Comparison of ENCODE assay signal across 15 cellular contexts in genomic region chr13:22336460-22336859, GRCh38.
DNase-seq lines count a peak whose midpoint lies in the region; ATAC-seq lines count a peak whose summit lies in the region.
"Had no signal": no experiment of that assay in that cellular context is flagged by ENCODE, and none has a peak within 500 bp of the region (broad histone marks: within the 10 kb centered on the region; RNA-seq: fewer than 3 reads in every experiment).

No MANE protein-coding gene starts in this region.

- peaks cover 9 to 10% of the 10 kb centered on the region in 2 donors for H3K9me3 Mint-ChIP-seq in stimulated activated naive B cell treated with anti-CD40 and anti-IgM and Interleukin-4, amounts not matched to agents 10 μg/mL and 1 μg/mL and 100 μg/mL, for 72 hours

- H3K4me1 Mint-ChIP-seq in stimulated activated naive B cell treated with anti-CD40 and anti-IgM and Interleukin-4, amounts not matched to agents 10 μg/mL and 1 μg/mL and 100 μg/mL, for 72 hours, result peaks cover 6 to 7% of the 10 kb centered on the region in 2 donors

- H3K27ac Mint-ChIP-seq in stimulated activated naive B cell treated with anti-CD40 and anti-IgM and Interleukin-4, amounts not matched to agents 10 μg/mL and 1 μg/mL and 100 μg/mL, for 72 hours, result no peak overlapping the region
- H3K27ac Mint-ChIP-seq: HFFc6; T-helper 2 cell treated with Interferon-gamma antibody and Interleukin-4, amounts not matched to agents 5 μg/mL and 100 μg/mL, for 36 hours had no signal

- peaks cover 4 to 12% of the 10 kb centered on the region in 2 donors for H3K27me3 Mint-ChIP-seq in stimulated activated naive B cell treated with anti-CD40 and anti-IgM and Interleukin-4, amounts not matched to agents 10 μg/mL and 1 μg/mL and 100 μg/mL, for 72 hours

- H3K4me3 Mint-ChIP-seq in stimulated activated naive B cell treated with anti-CD40 and anti-IgM and Interleukin-4, amounts not matched to agents 10 μg/mL and 1 μg/mL and 100 μg/mL, for 72 hours, result no peak overlapping the region
- H3K4me3 Mint-ChIP-seq: HFFc6; T-helper 2 cell treated with Interferon-gamma antibody and Interleukin-4, amounts not matched to agents 5 μg/mL and 100 μg/mL, for 36 hours had no signal

- ATAC-seq in HG02763 (IDR thresholded peaks at IDR 0.05; ENCODE audit: unreplicated experiment) (peak; percentile 53), HG03175 (IDR thresholded peaks at IDR 0.05; ENCODE audit: unreplicated experiment) (peak; percentile 78), HG03432 (IDR thresholded peaks at IDR 0.05; ENCODE audit: unreplicated experiment) (no peak), GM18867 (IDR thresholded peaks at IDR 0.05; ENCODE audit: unreplicated experiment) (no peak)
- peak; percentile 99 to 100 for ATAC-seq in stimulated activated naive B cell treated with anti-CD40 and anti-IgM and Interleukin-4, amounts not matched to agents 10 μg/mL and 1 μg/mL and 100 μg/mL, for 72 hours (replicated peaks)
- ATAC-seq: K562 had no signal

- H3K36me3 Mint-ChIP-seq in stimulated activated naive B cell treated with anti-CD40 and anti-IgM and Interleukin-4, amounts not matched to agents 10 μg/mL and 1 μg/mL and 100 μg/mL, for 72 hours, result peaks cover 3 to 5% of the 10 kb centered on the region in 2 donors

- peak; percentile 68 for DNase-seq in MV-4-11 (lab: John Stamatoyannopoulos, UW)
- DNase-seq in stimulated activated naive B cell treated with anti-CD40 and anti-IgM and Interleukin-4, amounts not matched to agents 10 μg/mL and 1 μg/mL and 100 μg/mL, for 72 hours, result peak; percentile 6
- DNase-seq in C1 segment of cervical spinal cord (lab: John Stamatoyannopoulos, UW), result no peak
- DNase-seq: DMS153, HFFc6, NCI-H1417, NCI-H1930, NCI-H2171 treated with DMSO at 0.1 percent for 48 hours, SHP77 treated with DMSO at 0.1 percent for 48 hours had no signal

Comparison
In these comparisons a context has a peak if more than half of its experiments do, and no peak if none do; other contexts are left out.
1. ATAC-seq: peak in HG02763 (single experiment), HG03175 (single experiment) and stimulated activated naive B cell treated with anti-CD40 and anti-IgM and Interleukin-4, amounts not matched to agents 10 μg/mL and 1 μg/mL and 100 μg/mL, for 72 hours (2 of 2); none in HG03432 (single experiment) and GM18867 (single experiment).
2. DNase-seq: peak in MV-4-11 (single experiment) and stimulated activated naive B cell treated with anti-CD40 and anti-IgM and Interleukin-4, amounts not matched to agents 10 μg/mL and 1 μg/mL and 100 μg/mL, for 72 hours (single experiment); none in C1 segment of cervical spinal cord (0 of 14).